25 cellular contexts compared by ENCODE assay signal in genomic region chr17:33140413-33141099, GRCh38.
A peak's percentile ranks its signal among the peaks of the same experiment; 100 is the strongest.
DNase-seq lines count a peak whose midpoint lies in the region; ATAC-seq and TF ChIP-seq lines count a peak whose summit lies in the region.
"Had no signal": no experiment of that assay in that cellular context is flagged by ENCODE, and none has a peak within 500 bp of the region (broad histone marks: within the 10 kb centered on the region; RNA-seq: fewer than 3 reads in every experiment).

No MANE protein-coding gene starts in this region.

- no peak overlapping the region for H3K9ac ChIP-seq in BLaER1 treated with 17β-estradiol and CSF1 and Interleukin-3, amounts not matched to agents 10 nM and 100 nM

- H3K27ac ChIP-seq in BLaER1 treated with 17β-estradiol and CSF1 and Interleukin-3, amounts not matched to agents 10 nM and 100 nM, result no peak overlapping the region
- H3K27ac ChIP-seq in GM23338 (ENCODE audit: low read depth), result no peak overlapping the region
- H3K27ac ChIP-seq: brain microvascular endothelial cell, esophagus squamous epithelium, Peyer's patch, thoracic aorta, VCaP had no signal

- peaks cover 0 to 12% (median 0%) of the 10 kb centered on the region in 11 experiments; a peak in 4 of 22 replicates for H4K20me1 ChIP-seq in BLaER1 treated with 17β-estradiol and CSF1 and Interleukin-3, amounts not matched to agents 10 nM and 100 nM
- H4K20me1 ChIP-seq in GM23338 (replicated peaks; ENCODE audit: insufficient read depth), result no peaks in the 10 kb centered on the region

- H3K36me3 ChIP-seq in BLaER1 treated with 17β-estradiol and CSF1 and Interleukin-3, amounts not matched to agents 10 nM and 100 nM, result no peaks in the 10 kb centered on the region
- no peaks in the 10 kb centered on the region for H3K36me3 ChIP-seq in GM23338 (ENCODE audit: insufficient read depth)
- H3K36me3 ChIP-seq: brain microvascular endothelial cell, esophagus squamous epithelium, Peyer's patch, thoracic aorta had no signal

- peaks cover 3% of the 10 kb centered on the region for H3K27me3 Mint-ChIP-seq in GM23338 (ENCODE audit: insufficient read depth, low read depth, poor library complexity)
- peaks cover 4% of the 10 kb centered on the region for H3K27me3 Mint-ChIP-seq in glutamatergic neuron (ENCODE audit: unreplicated experiment)

- H3K36me3 Mint-ChIP-seq in GM23338 (ENCODE audit: low read depth), result no peaks in the 10 kb centered on the region
- H3K36me3 Mint-ChIP-seq in glutamatergic neuron (ENCODE audit: unreplicated experiment), result no peaks in the 10 kb centered on the region
- H3K36me3 Mint-ChIP-seq: CD4-positive, CD25-positive, alpha-beta regulatory T cell; stimulated activated naive B cell treated with anti-CD40 and anti-IgM and Interleukin-4, amounts not matched to agents 10 μg/mL and 1 μg/mL and 100 μg/mL, for 72 hours had no signal

- ATAC-seq in GM23338 (peak; percentile 93), GM18519 (IDR thresholded peaks at IDR 0.05; ENCODE audit: low FRiP score, unreplicated experiment) (no peak), HG03280 (IDR thresholded peaks at IDR 0.05; ENCODE audit: unreplicated experiment) (no peak)
- ATAC-seq: GM12878; SK-N-SH treated with all-trans-retinoic acid at 6 μM for 48 hours; stimulated activated naive B cell treated with anti-CD40 and anti-IgM and Interleukin-4, amounts not matched to agents 10 μg/mL and 1 μg/mL and 100 μg/mL, for 72 hours had no signal

- H3K27ac Mint-ChIP-seq in GM23338 (no peak overlapping the region), glutamatergic neuron (ENCODE audit: unreplicated experiment) (no peak overlapping the region)
- H3K27ac Mint-ChIP-seq: CD4-positive, CD25-positive, alpha-beta regulatory T cell; endodermal cell; stimulated activated naive B cell treated with anti-CD40 and anti-IgM and Interleukin-4, amounts not matched to agents 10 μg/mL and 1 μg/mL and 100 μg/mL, for 72 hours; T-helper 2 cell treated with Interferon-gamma antibody and Interleukin-4, amounts not matched to agents 5 μg/mL and 100 μg/mL, for 36 hours had no signal

- H2AFZ ChIP-seq in GM23338, result no peak overlapping the region

- H3F3A ChIP-seq in GM23338 (replicated peaks; ENCODE audit: low read depth), result no peaks in the 10 kb centered on the region

- DNase-seq in GM23338 (ENCODE audit: low spot score) (no peak), NCI-H748 treated with DMSO at 0.1 percent for 48 hours (lab: John Stamatoyannopoulos, UW) (peak; percentile 35), glutamatergic neuron (peak; percentile 25), iPS-NIHi7 (ENCODE audit: extremely low spot score) (no peak), HuH-7.5 (ENCODE audit: low spot score) (no peak)
- DNase-seq: activated CD4-positive, alpha-beta T cell treated with anti-CD3 and anti-CD28 coated beads, Interleukin-2, amount 50 U/mL, for 1 hour; activated CD8-positive, alpha-beta memory T cell treated with anti-CD3 and anti-CD28 coated beads, Interleukin-2, amount 50 U/mL, for 48 hours; brain microvascular endothelial cell; CD4-positive, CD25-positive, alpha-beta regulatory T cell; endodermal cell; esophagus squamous epithelium; mammary epithelial cell; NCI-H1048; occipital lobe; Peyer's patch; stimulated activated naive B cell treated with anti-CD40 and anti-IgM and Interleukin-4, amounts not matched to agents 10 μg/mL and 1 μg/mL and 100 μg/mL, for 72 hours had no signal

- H3K4me3 Mint-ChIP-seq in GM23338, result no peak overlapping the region
- H3K4me3 Mint-ChIP-seq in glutamatergic neuron (ENCODE audit: unreplicated experiment), result no peak overlapping the region
- H3K4me3 Mint-ChIP-seq: CD4-positive, CD25-positive, alpha-beta regulatory T cell; endodermal cell; stimulated activated naive B cell treated with anti-CD40 and anti-IgM and Interleukin-4, amounts not matched to agents 10 μg/mL and 1 μg/mL and 100 μg/mL, for 72 hours; T-helper 2 cell treated with Interferon-gamma antibody and Interleukin-4, amounts not matched to agents 5 μg/mL and 100 μg/mL, for 36 hours had no signal

- TF ChIP-seq CTCF in GM23338 (conservative IDR thresholded peaks at IDR 0.05; ENCODE audit: low read depth in 2 of 2), result no peak
- no peak for TF ChIP-seq CTCF in glutamatergic neuron (IDR thresholded peaks at IDR 0.05; ENCODE audit: partially characterized antibody, unreplicated experiment)

- peaks cover 0 to 26% (median 19%) of the 10 kb centered on the region in 10 experiments; a peak in 16 of 20 replicates for H3K4me1 ChIP-seq in BLaER1 treated with 17β-estradiol and CSF1 and Interleukin-3, amounts not matched to agents 10 nM and 100 nM
- no peaks in the 10 kb centered on the region; the same call in 1 of the 2 replicates for H3K4me1 ChIP-seq in GM23338 (ENCODE audit: insufficient read depth)
- H3K4me1 ChIP-seq: esophagus squamous epithelium, Peyer's patch had no signal

- no peak overlapping the region for H3K4me3 ChIP-seq in BLaER1 treated with 17β-estradiol and CSF1 and Interleukin-3, amounts not matched to agents 10 nM and 100 nM
- H3K4me3 ChIP-seq in GM23338, result no peak overlapping the region
- H3K4me3 ChIP-seq: esophagus squamous epithelium, GM12878, Peyer's patch, smooth muscle cell, thoracic aorta had no signal

- H3K9me3 Mint-ChIP-seq in GM23338 (no peaks in the 10 kb centered on the region), glutamatergic neuron (ENCODE audit: unreplicated experiment) (no peaks in the 10 kb centered on the region)
- H3K9me3 Mint-ChIP-seq: endodermal cell; stimulated activated naive B cell treated with anti-CD40 and anti-IgM and Interleukin-4, amounts not matched to agents 10 μg/mL and 1 μg/mL and 100 μg/mL, for 72 hours; T-helper 2 cell treated with Interferon-gamma antibody and Interleukin-4, amounts not matched to agents 5 μg/mL and 100 μg/mL, for 36 hours had no signal

- peak overlapping the region in 10 of 11 experiments; percentile 12 to 73 (median 60); a peak in 18 of 22 replicates for H3K4me2 ChIP-seq in BLaER1 treated with 17β-estradiol and CSF1 and Interleukin-3, amounts not matched to agents 10 nM and 100 nM
- H3K4me2 ChIP-seq in GM23338, result no peak overlapping the region
- H3K4me2 ChIP-seq: smooth muscle cell had no signal

- 0 out of 2 replicates have a peak, but pooled peaks cover 9% of the 10 kb centered on the region for H3K9me2 ChIP-seq in GM23338 (ENCODE audit: insufficient read depth)

- no peaks in the 10 kb centered on the region for H3K27me3 ChIP-seq in BLaER1 treated with 17β-estradiol and CSF1 and Interleukin-3, amounts not matched to agents 10 nM and 100 nM
- no peaks in the 10 kb centered on the region for H3K27me3 ChIP-seq in GM23338 (ENCODE audit: insufficient read depth)
- H3K27me3 ChIP-seq: brain microvascular endothelial cell, Peyer's patch had no signal

- peaks cover 15% of the 10 kb centered on the region for H3K4me1 Mint-ChIP-seq in GM23338
- H3K4me1 Mint-ChIP-seq in glutamatergic neuron (ENCODE audit: low read depth, unreplicated experiment), result no peaks in the 10 kb centered on the region
- H3K4me1 Mint-ChIP-seq: CD4-positive, CD25-positive, alpha-beta regulatory T cell; endodermal cell; stimulated activated naive B cell treated with anti-CD40 and anti-IgM and Interleukin-4, amounts not matched to agents 10 μg/mL and 1 μg/mL and 100 μg/mL, for 72 hours had no signal

- no peaks in the 10 kb centered on the region for H3K9me3 ChIP-seq in BLaER1 treated with 17β-estradiol and CSF1 and Interleukin-3, amounts not matched to agents 10 nM and 100 nM (replicated peaks in 1 of 11)
- H3K9me3 ChIP-seq: esophagus squamous epithelium, Peyer's patch, thoracic aorta had no signal

- no peaks in the 10 kb centered on the region for H3K79me2 ChIP-seq in GM23338 (replicated peaks; ENCODE audit: insufficient read depth)

TF ChIP-seq in GM23338, 12 proteins besides CTCF, POLR2A, EP300 and RAD21 (continues in another document):
- no peak for TF ChIP-seq POLR2AphosphoS5 (IDR thresholded peaks at IDR 0.05; ENCODE audit: low read depth)

Comparison
In these comparisons a context has a peak if more than half of its experiments do, and no peak if none do; other contexts are left out.
1. DNase-seq: peak in NCI-H748 treated with DMSO at 0.1 percent for 48 hours (single experiment) and glutamatergic neuron (single experiment); none in GM23338 (single experiment), iPS-NIHi7 (single experiment) and HuH-7.5 (single experiment).